In the genomic region with DNA sequence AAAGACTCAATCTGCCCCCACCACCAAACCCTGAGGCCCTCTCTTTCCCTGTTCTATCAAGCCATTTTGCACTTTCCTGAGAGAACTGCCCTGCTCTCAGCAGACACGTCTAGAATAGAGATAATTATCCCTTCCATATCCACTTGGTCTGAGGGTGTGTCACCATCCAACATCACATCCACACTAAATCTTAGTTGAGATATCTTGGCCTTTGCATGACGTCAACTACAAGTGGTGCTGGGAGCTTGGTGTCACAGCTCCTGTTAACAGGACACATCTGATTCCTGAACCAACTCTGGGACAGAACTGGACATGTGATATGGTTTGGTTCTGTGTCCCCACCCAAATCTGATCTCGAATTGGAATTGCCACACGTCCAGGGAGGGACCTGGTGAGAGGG, we compare ENCODE assay signal across 32 cellular contexts.
"Had no signal": no experiment of that assay in that cellular context is flagged by ENCODE, and none has a peak within 500 bp of the region (broad histone marks: within the 10 kb centered on the region; RNA-seq: fewer than 3 reads in every experiment).

No MANE protein-coding gene starts in this region.

- ATAC-seq: activated CD8-positive, alpha-beta T cell treated with anti-CD3 and anti-CD28 coated beads for 36 hours; activated naive CD8-positive, alpha-beta T cell treated with anti-CD3 and anti-CD28 coated beads, Interleukin-2, amount 50 U/mL, for 24 hours; activated T-cell treated with anti-CD3 and anti-CD28 coated beads, Interleukin-2, amount 50 U/mL, for 4 hours; activated T-cell treated with anti-CD3 and anti-CD28 coated beads, Interleukin-2, amount 50 U/mL, for 72 hours; T-cell had no signal

- H3K36me3 ChIP-seq: ascending aorta had no signal

- H3K4me3 Mint-ChIP-seq: activated B cell treated with CpG ODN at 0.5 μM for 24 hours; activated CD4-positive, alpha-beta memory T cell treated with anti-CD3 and anti-CD28 coated beads for 36 hours; activated CD4-positive, alpha-beta T cell treated with anti-CD3 and anti-CD28 coated beads, Interleukin-2, amount 10 ng/mL, durations not matched to agents 7 days and 5 days; activated CD8-positive, alpha-beta T cell treated with anti-CD3 and anti-CD28 coated beads for 36 hours; activated naive CD4-positive, alpha-beta T cell treated with anti-CD3 and anti-CD28 coated beads, Interleukin-2, amount 10 ng/mL, durations not matched to agents 7 days and 5 days; activated naive CD4-positive, alpha-beta T cell treated with anti-CD3 and anti-CD28 coated beads, Interleukin-2, amount 50 U/mL, for 24 hours; activated naive CD8-positive, alpha-beta T cell; activated naive CD8-positive, alpha-beta T cell treated with anti-CD3 and anti-CD28 coated beads, Interleukin-2, amount 10 ng/mL, durations not matched to agents 7 days and 5 days; activated naive CD8-positive, alpha-beta T cell treated with anti-CD3 and anti-CD28 coated beads, Interleukin-2, amount 50 U/mL, for 24 hours; activated T-cell treated with anti-CD3 and anti-CD28 coated beads, Interleukin-2, amount 50 U/mL, for 4 hours; activated T-cell treated with anti-CD3 and anti-CD28 coated beads, Interleukin-2, amount 50 U/mL, for 72 hours; brain; T-cell; T-helper 2 cell treated with Interferon-gamma antibody and Interleukin-4, amounts not matched to agents 5 μg/mL and 100 μg/mL, for 36 hours had no signal

- H3K27me3 ChIP-seq: ascending aorta had no signal

- H3K4me3 ChIP-seq: ascending aorta had no signal

- H3K36me3 Mint-ChIP-seq: activated CD4-positive, alpha-beta memory T cell treated with anti-CD3 and anti-CD28 coated beads for 36 hours; activated naive CD4-positive, alpha-beta T cell treated with anti-CD3 and anti-CD28 coated beads, Interleukin-2, amount 10 ng/mL, durations not matched to agents 7 days and 5 days; activated naive CD4-positive, alpha-beta T cell treated with anti-CD3 and anti-CD28 coated beads, Interleukin-2, amount 50 U/mL, for 24 hours; activated naive CD8-positive, alpha-beta T cell; activated naive CD8-positive, alpha-beta T cell treated with anti-CD3 and anti-CD28 coated beads, Interleukin-2, amount 10 ng/mL, durations not matched to agents 7 days and 5 days; brain; T-cell had no signal

- H3K9me3 ChIP-seq: ascending aorta had no signal

- H3K27me3 Mint-ChIP-seq: activated naive CD8-positive, alpha-beta T cell had no signal

- H3K9me3 Mint-ChIP-seq: activated B cell treated with CpG ODN at 0.5 μM for 24 hours; activated CD4-positive, alpha-beta memory T cell treated with anti-CD3 and anti-CD28 coated beads for 36 hours; activated CD4-positive, alpha-beta T cell treated with anti-CD3 and anti-CD28 coated beads, Interleukin-2, amount 10 ng/mL, durations not matched to agents 7 days and 5 days; activated CD8-positive, alpha-beta T cell treated with anti-CD3 and anti-CD28 coated beads for 36 hours; activated naive CD4-positive, alpha-beta T cell treated with anti-CD3 and anti-CD28 coated beads, Interleukin-2, amount 10 ng/mL, durations not matched to agents 7 days and 5 days; activated naive CD4-positive, alpha-beta T cell treated with anti-CD3 and anti-CD28 coated beads, Interleukin-2, amount 50 U/mL, for 24 hours; activated naive CD8-positive, alpha-beta T cell treated with anti-CD3 and anti-CD28 coated beads, Interleukin-2, amount 10 ng/mL, durations not matched to agents 7 days and 5 days; activated naive CD8-positive, alpha-beta T cell treated with anti-CD3 and anti-CD28 coated beads, Interleukin-2, amount 50 U/mL, for 24 hours; activated T-cell treated with anti-CD3 and anti-CD28 coated beads, Interleukin-2, amount 50 U/mL, for 4 hours; activated T-cell treated with anti-CD3 and anti-CD28 coated beads, Interleukin-2, amount 50 U/mL, for 72 hours; activated T-helper 2 cell treated with anti-CD3 and anti-CD28 coated beads, Interferon-gamma antibody, Interleukin-2, Interleukin-4, amounts not matched to agents 10 μg/mL and 5 μg/mL and 100 μg/mL, durations not matched to agents 14 hours and 24 hours and 36 hours; T-cell; T-helper 2 cell treated with Interferon-gamma antibody and Interleukin-4, amounts not matched to agents 5 μg/mL and 100 μg/mL, for 36 hours had no signal

- H3K4me1 ChIP-seq: ascending aorta had no signal

- FAIRE-seq: TTC549 had no signal

- H3K27ac ChIP-seq: ascending aorta, VCaP had no signal

- DNase-seq: activated B cell treated with CpG ODN at 0.5 μM for 24 hours; activated CD4-positive, alpha-beta memory T cell treated with anti-CD3 and anti-CD28 coated beads for 36 hours; activated CD4-positive, alpha-beta T cell treated with anti-CD3 and anti-CD28 coated beads for 4 hours; activated CD4-positive, alpha-beta T cell treated with anti-CD3 and anti-CD28 coated beads, Interleukin-2, amount 10 ng/mL, durations not matched to agents 7 days and 5 days; activated CD4-positive, alpha-beta T cell treated with anti-CD3 and anti-CD28 coated beads, Interleukin-2, amount 50 U/mL, for 4 hours; activated CD4-positive, CD25-positive, alpha-beta regulatory T cell treated with anti-CD3 and anti-CD28 coated beads, Interleukin-2, amount 50 U/mL, for 72 hours; activated CD8-positive, alpha-beta memory T cell treated with anti-CD3 and anti-CD28 coated beads, Interleukin-2, amount 50 U/mL, for 4 hours; activated CD8-positive, alpha-beta T cell treated with anti-CD3 and anti-CD28 coated beads for 36 hours; activated effector memory CD4-positive, alpha-beta T cell treated with Interleukin-2 at 50 U/mL for 16 hours; activated gamma-delta T cell; activated naive CD4-positive, alpha-beta T cell treated with anti-CD3 and anti-CD28 coated beads, Interleukin-2, amount 10 ng/mL, durations not matched to agents 7 days and 5 days; activated naive CD4-positive, alpha-beta T cell treated with Interleukin-2 at 50 U/mL for 16 hours; activated naive CD8-positive, alpha-beta T cell treated with anti-CD3 and anti-CD28 coated beads, Interleukin-2, amount 10 ng/mL, durations not matched to agents 7 days and 5 days; activated naive CD8-positive, alpha-beta T cell treated with anti-CD3 and anti-CD28 coated beads, Interleukin-2, amount 50 U/mL, for 24 hours; activated T-cell treated with anti-CD3 and anti-CD28 coated beads for 4 hours; activated T-cell treated with anti-CD3 and anti-CD28 coated beads, Interleukin-2, amount 50 U/mL, for 1 hour; activated T-cell treated with anti-CD3 and anti-CD28 coated beads, Interleukin-2, amount 50 U/mL, for 4 hours; activated T-cell treated with anti-CD3 and anti-CD28 coated beads, Interleukin-2, amount 50 U/mL, for 72 hours; amygdala; anterior cingulate cortex; central memory CD4-positive, alpha-beta T cell; T-cell; T-helper 2 cell; T-helper 9 cell had no signal

- H3K4me1 Mint-ChIP-seq: activated naive CD4-positive, alpha-beta T cell treated with anti-CD3 and anti-CD28 coated beads, Interleukin-2, amount 50 U/mL, for 24 hours; brain had no signal

- H3K27ac Mint-ChIP-seq: activated B cell treated with CpG ODN at 0.5 μM for 24 hours; activated CD4-positive, alpha-beta memory T cell treated with anti-CD3 and anti-CD28 coated beads for 36 hours; activated CD4-positive, alpha-beta T cell treated with anti-CD3 and anti-CD28 coated beads, Interleukin-2, amount 10 ng/mL, durations not matched to agents 7 days and 5 days; activated CD8-positive, alpha-beta T cell treated with anti-CD3 and anti-CD28 coated beads for 36 hours; activated naive CD4-positive, alpha-beta T cell treated with anti-CD3 and anti-CD28 coated beads, Interleukin-2, amount 10 ng/mL, durations not matched to agents 7 days and 5 days; activated naive CD4-positive, alpha-beta T cell treated with anti-CD3 and anti-CD28 coated beads, Interleukin-2, amount 50 U/mL, for 24 hours; activated naive CD8-positive, alpha-beta T cell; activated naive CD8-positive, alpha-beta T cell treated with anti-CD3 and anti-CD28 coated beads, Interleukin-2, amount 10 ng/mL, durations not matched to agents 7 days and 5 days; activated naive CD8-positive, alpha-beta T cell treated with anti-CD3 and anti-CD28 coated beads, Interleukin-2, amount 50 U/mL, for 24 hours; activated T-cell treated with anti-CD3 and anti-CD28 coated beads, Interleukin-2, amount 50 U/mL, for 72 hours; activated T-helper 2 cell treated with anti-CD3 and anti-CD28 coated beads, Interferon-gamma antibody, Interleukin-2, Interleukin-4, amounts not matched to agents 10 μg/mL and 5 μg/mL and 100 μg/mL, durations not matched to agents 14 hours and 24 hours and 36 hours; brain; T-cell; T-helper 2 cell treated with Interferon-gamma antibody and Interleukin-4, amounts not matched to agents 5 μg/mL and 100 μg/mL, for 36 hours had no signal
